17 cellular contexts compared by ENCODE assay signal in the genomic region with DNA sequence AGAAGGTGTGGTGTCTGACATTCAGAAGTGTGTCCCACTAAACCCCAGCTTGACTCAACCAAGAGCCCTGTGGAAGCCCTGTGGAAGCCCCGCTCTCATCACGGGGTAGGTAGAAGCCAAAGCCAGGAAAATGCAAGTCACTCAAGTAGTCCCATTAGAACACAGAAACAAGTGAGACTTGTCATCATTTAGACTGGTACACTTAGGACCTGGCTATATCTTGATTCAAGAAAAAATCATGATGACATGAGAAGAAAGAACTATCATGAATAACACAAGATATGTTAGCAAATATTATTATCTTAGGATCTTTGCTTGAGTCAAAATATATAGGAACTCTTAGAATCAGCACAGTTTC. TPM values are rescaled to one million over a fixed set of nuclear protein-coding genes. Genes with fewer than 3 reads are reported as not detected.
DNase-seq lines count a peak whose midpoint lies in the region; ATAC-seq, FAIRE-seq and TF ChIP-seq lines count a peak whose summit lies in the region.
"Had no signal": no experiment of that assay in that cellular context is flagged by ENCODE, and none has a peak within 500 bp of the region (broad histone marks: within the 10 kb centered on the region; RNA-seq: fewer than 3 reads in every experiment).

No MANE protein-coding gene starts in this region.

- H2AFZ ChIP-seq in OCI-LY3 (ENCODE audit: low read depth, low read length) (peak overlapping the region; percentile 33; the same call in 1 of the 2 replicates), K562 (ENCODE audit: low read depth, low read length) (no peak overlapping the region), neural progenitor cell (replicated peaks) (peak overlapping the region; percentile 60)

- H3K36me3 ChIP-seq in OCI-LY3 (replicated peaks; ENCODE audit: low read depth, low read length) (no peaks in the 10 kb centered on the region), K562 (ENCODE audit: control insufficient read depth, insufficient read depth, low read length) (no peaks in the 10 kb centered on the region), neural progenitor cell (no peaks in the 10 kb centered on the region)
- H3K36me3 ChIP-seq: BLaER1 had no signal

- H4K20me1 ChIP-seq in OCI-LY3 (ENCODE audit: insufficient read depth, low read length) (no peaks in the 10 kb centered on the region), K562 (replicated peaks; ENCODE audit: control insufficient read depth, insufficient read depth, low read length) (no peaks in the 10 kb centered on the region), neural progenitor cell (ENCODE audit: low read depth) (no peaks in the 10 kb centered on the region)
- H4K20me1 ChIP-seq: BLaER1 had no signal

- H3K4me1 ChIP-seq in A549 (peaks cover 7% of the 10 kb centered on the region), OCI-LY3 (ENCODE audit: low read length) (peaks cover 7% of the 10 kb centered on the region; the same call in 1 of the 2 replicates), K562 (replicated peaks in 1 of 2; ENCODE audit: control insufficient read depth in 2 of 2, insufficient read depth in 2 of 2, low read length in 2 of 2) (peaks cover 6 to 23% of the 10 kb centered on the region in 2 experiments; a peak in 3 of 5 replicates), neural progenitor cell (peaks cover 2% of the 10 kb centered on the region)

- CTCF ChIA-PET in A549 (lab: Yijun Ruan, JAX) (interaction anchor here (0.6 to 5.6 kb wide), 5 partner anchors 17 to 287 kb away, joined by 3 to 30 read pairs (median 7); no protein-coding TSS in a partner anchor), K562 (lab: Yijun Ruan, JAX; ENCODE audit: low intra/inter-chr PET ratio) (interaction anchor here (1.0 kb wide), 1 partner anchor 234 kb away, joined by 3 read pairs; no protein-coding TSS in a partner anchor)

- no peak overlapping the region for H3K9ac ChIP-seq in OCI-LY3 (ENCODE audit: low read length)
- H3K9ac ChIP-seq in K562 (ENCODE audit: insufficient read depth in 1 of 2, low read depth in 2 of 2, low read length in 2 of 2), result no peak overlapping the region
- H3K9ac ChIP-seq in neural progenitor cell, result no peak overlapping the region
- H3K9ac ChIP-seq: BLaER1, KMS-11 had no signal

- TF ChIP-seq CTCF in A549 (IDR thresholded peaks at IDR 0.05) (no peak), OCI-LY3 (IDR thresholded peaks at IDR 0.05; ENCODE audit: low read depth, low read length) (no peak), K562 (IDR thresholded peaks at IDR 0.05 in 2 of 3, conservative IDR thresholded peaks at IDR 0.05 in 1 of 3; ENCODE audit: insufficient read depth in 2 of 3, low read depth in 1 of 3, low read length in 3 of 3) (no peak), neural progenitor cell (IDR thresholded peaks at IDR 0.05) (no peak)

- no peaks in the 10 kb centered on the region for H3K9me1 ChIP-seq in K562 (ENCODE audit: control insufficient read depth, insufficient read depth, low read length)

- TF ChIP-seq POLR2A in A549 (IDR thresholded peaks at IDR 0.05; ENCODE audit: low read length), result no peak
- TF ChIP-seq POLR2A in K562 (conservative IDR thresholded peaks at IDR 0.05), result no peak

- intact Hi-C loops in K562 (cut with micrococcal nuclease), result no loop called here

- in situ Hi-C loops in K562 (cut with MboI), result no loop called here

- H3K4me3 ChIP-seq in A549, result no peak overlapping the region
- no peak overlapping the region for H3K4me3 ChIP-seq in OCI-LY3 (ENCODE audit: low read length)
- no peak overlapping the region for H3K4me3 ChIP-seq in K562
- no peak overlapping the region for H3K4me3 ChIP-seq in neural progenitor cell
- H3K4me3 ChIP-seq: BLaER1 had no signal

- no TSS peak for BruUV-seq in K562 (replicated peaks; lab: Mats Ljungman, UMichigan)

- no peak for FAIRE-seq in A549 (lab: Jason Lieb, UNC)
- FAIRE-seq in K562 (lab: Jason Lieb, UNC), result no peak

- H3K27me3 ChIP-seq in OCI-LY3 (ENCODE audit: low read depth, low read length) (peaks cover 33% of the 10 kb centered on the region), K562 (ENCODE audit: control insufficient read depth in 2 of 2, insufficient read depth in 2 of 2, low read length in 2 of 2) (peaks cover 0 to 3% of the 10 kb centered on the region in 2 experiments; a peak in 1 of 5 replicates), neural progenitor cell (no peaks in the 10 kb centered on the region)
- H3K27me3 ChIP-seq: BLaER1 had no signal

- ATAC-seq in A549 (peak in 1 of 2 experiments; percentile 30; a peak in 3 of 6 replicates), K562 (no peak), HG03135 (IDR thresholded peaks at IDR 0.05; ENCODE audit: unreplicated experiment) (no peak)

- H3K9me3 Mint-ChIP-seq in neural progenitor cell, result no peaks in the 10 kb centered on the region
- H3K9me3 Mint-ChIP-seq: CD4-positive, alpha-beta memory T cell; HFFc6 had no signal

- TF ChIP-seq RAD21 in A549 (conservative IDR thresholded peaks at IDR 0.05 in 1 of 2, IDR thresholded peaks at IDR 0.05 in 1 of 2) (no peak), K562 (CRISPR knock-in tag; conservative IDR thresholded peaks at IDR 0.05 in 1 of 2, IDR thresholded peaks at IDR 0.05 in 1 of 2) (no peak)

- H3K79me2 ChIP-seq in OCI-LY3 (ENCODE audit: low read length) (no peaks in the 10 kb centered on the region), K562 (ENCODE audit: control insufficient read depth, insufficient read depth, low read length) (no peaks in the 10 kb centered on the region), neural progenitor cell (ENCODE audit: low read depth) (no peaks in the 10 kb centered on the region)

- H3K27me3 Mint-ChIP-seq in neural progenitor cell (ENCODE audit: insufficient read depth, low read depth), result no peaks in the 10 kb centered on the region

- H3K4me2 ChIP-seq in A549, result peak overlapping the region; percentile 21; the same call in 1 of the 3 replicates
- no peak overlapping the region for H3K4me2 ChIP-seq in OCI-LY3 (ENCODE audit: low read length)
- H3K4me2 ChIP-seq in K562 (ENCODE audit: insufficient read depth, low read length), result no peak overlapping the region
- no peak overlapping the region for H3K4me2 ChIP-seq in neural progenitor cell
- H3K4me2 ChIP-seq: BLaER1, KMS-11 had no signal

- H3K27ac ChIP-seq in A549 (peak overlapping the region; percentile 63 to 70), OCI-LY3 (ENCODE audit: low read length) (no peak overlapping the region), K562 (ENCODE audit: extremely low read depth, low read depth, low read length) (no peak overlapping the region), neural progenitor cell (no peak overlapping the region)
- H3K27ac ChIP-seq: 22Rv1, BLaER1, KMS-11 had no signal

- no peaks in the 10 kb centered on the region for H3K36me3 Mint-ChIP-seq in neural progenitor cell
- H3K36me3 Mint-ChIP-seq: CD14-positive monocyte; CD4-positive, alpha-beta memory T cell had no signal

- no peak for DNase-seq in A549 (ENCODE audit: low read depth in 1 of 2, low spot score in 1 of 2)
- DNase-seq in K562 (ENCODE audit: extremely low read depth in 1 of 4, low spot score in 3 of 4), result no peak
- no peak for DNase-seq in neural progenitor cell (ENCODE audit: low spot score)
- no peak for DNase-seq in GM19240 (ENCODE audit: insufficient read length, low spot score)
- no peak for DNase-seq in activated CD4-positive, alpha-beta T cell treated with anti-CD3 and anti-CD28 coated beads for 4 hours
- DNase-seq: CD4-positive, alpha-beta memory T cell; DMS79 treated with DMSO at 0.1 percent for 48 hours; GF-D8 had no signal

- no peak for TF ChIP-seq EP300 in A549 (IDR thresholded peaks at IDR 0.05)
- TF ChIP-seq EP300 in K562 (IDR thresholded peaks at IDR 0.05; ENCODE audit: low read length), result no peak

- H3K27ac Mint-ChIP-seq in neural progenitor cell, result no peak overlapping the region
- H3K27ac Mint-ChIP-seq: CD14-positive monocyte; CD4-positive, alpha-beta memory T cell; HFFc6 had no signal

- H3K4me1 Mint-ChIP-seq in neural progenitor cell, result no peaks in the 10 kb centered on the region
- H3K4me1 Mint-ChIP-seq: CD4-positive, alpha-beta memory T cell had no signal

- no peaks in the 10 kb centered on the region for H3K9me3 ChIP-seq in A549
- no peaks in the 10 kb centered on the region for H3K9me3 ChIP-seq in OCI-LY3 (ENCODE audit: insufficient read depth, low read length)
- no peaks in the 10 kb centered on the region for H3K9me3 ChIP-seq in K562 (replicated peaks; ENCODE audit: control insufficient read depth, insufficient read depth, low read depth, low read length)
- H3K9me3 ChIP-seq in neural progenitor cell (ENCODE audit: low read depth), result no peaks in the 10 kb centered on the region

- no peak overlapping the region for H3K4me3 Mint-ChIP-seq in neural progenitor cell
- H3K4me3 Mint-ChIP-seq: CD14-positive monocyte; CD4-positive, alpha-beta memory T cell; HFFc6 had no signal

- POLR2A ChIA-PET in A549 (lab: Yijun Ruan, JAX), result no interaction called here
- POLR2A ChIA-PET in K562 (lab: Yijun Ruan, JAX), result no interaction called here

- WGBS in A549 (ENCODE audit: missing lambda C conversion rate), result 32% methylated on average over 2 of the region's 2 CpGs
- WGBS in K562 (ENCODE audit: insufficient coverage, low coverage, missing lambda C conversion rate), result 0% methylated on average over 2 of the region's 2 CpGs

- H3F3A ChIP-seq in neural progenitor cell (ENCODE audit: low read depth), result no peaks in the 10 kb centered on the region

RNA-seq across cellular contexts. Expression of a gene that starts 28.2 kb away (rescaled TPM):
- polyA plus RNA-seq in A549 (2011; rRNA removed) (0.05 TPM in 2 replicates), A549 (2017; fragmentation: RNase III; extraction: RNeasy Plus Mini Kit Qiagen cat#74134 plus additional on column Dnase treatment) (not detected in 3 replicates), K562 (2011; rRNA removed) (0.07 TPM in 1 of 2 replicates, not detected in the other), K562 (2014; fragmentation: Illumina TruSeq; extraction: Trizol) (0.06 TPM in 1 of 2 replicates, not detected in the other), K562 (2014; fragmentation: Nextera tagmentation; extraction: Ambion mirVana) (under 1 TPM in 1 of 2 experiments, not detected in 1; 0.04 TPM), K562 (2014; rRNA removed) (0.12 TPM in 1 of 2 replicates, not detected in the other)
- polyA plus RNA-seq in A549 (2012; cell fraction: cytosol; rRNA removed), result not detected in 2 replicates
- 0.07 TPM in 1 of 2 replicates, not detected in the other for polyA plus RNA-seq in A549 (2012; cell fraction: nucleus; rRNA removed)
- 0.15 TPM in 1 of 2 replicates, not detected in the other for polyA minus RNA-seq in A549 (2011; rRNA and poly(A)+ RNA removed)
- total RNA-seq in K562 (2011; cell fraction: chromatin; rRNA removed; ENCODE audit: low replicate concordance), result 0.32 and 0.46 TPM in 2 replicates
- 0.26 TPM in 1 of 2 replicates, not detected in the other for total RNA-seq in K562 (2011; cell fraction: nucleolus; rRNA removed)
- not detected in 2 replicates for total RNA-seq in K562 (2011; cell fraction: nucleoplasm; rRNA removed)
- total RNA-seq in K562 (2014; rRNA removed) (not detected in 2 replicates), K562 (2014; rRNA removed; fragmentation: Illumina TruSeq; extraction: Trizol) (0.10 TPM in 1 of 2 replicates, not detected in the other), K562 (2015; rRNA removed; fragmentation: Illumina TruSeq; extraction: Trizol) (0.14 TPM in 1 of 2 replicates, not detected in the other), K562 (2021) (not detected in 2 replicates), neural progenitor cell (ENCODE audit: low replicate concordance) (9.0 and 11.3 TPM in 2 replicates)
- polyA plus RNA-seq in K562 (2011; cell fraction: cytosol; rRNA removed), result 0.03 TPM in 1 of 2 replicates, not detected in the other
- 0.10 TPM in 1 of 2 replicates, not detected in the other for polyA plus RNA-seq in K562 (2011; cell fraction: nucleus; rRNA removed)
- polyA plus RNA-seq in K562 (2012), result 0.05 and 0.10 TPM in 2 replicates
- polyA minus RNA-seq in K562 (2011; rRNA and poly(A)+ RNA removed), result 0.12 and 0.14 TPM in 2 replicates
- polyA minus RNA-seq in K562 (2011; cell fraction: cytosol; rRNA and poly(A)+ RNA removed), result not detected in 2 replicates
- polyA minus RNA-seq in K562 (2011; cell fraction: nucleus; rRNA and poly(A)+ RNA removed), result not detected in 2 replicates
- total RNA-seq: A673; CD4-positive, alpha-beta memory T cell; HFFc6; HT-29 had no signal
- polyA plus RNA-seq: CD14-positive monocyte; CD4-positive, alpha-beta memory T cell had no signal

Comparison
In these comparisons a context has a peak if more than half of its experiments do, and no peak if none do; other contexts are left out.
1. H3K27ac ChIP-seq: peak in A549 (2 of 2); none in OCI-LY3 (single experiment), K562 (single experiment) and neural progenitor cell (single experiment).